Comparison of ENCODE assay signal across 9 cellular contexts in the genomic region with DNA sequence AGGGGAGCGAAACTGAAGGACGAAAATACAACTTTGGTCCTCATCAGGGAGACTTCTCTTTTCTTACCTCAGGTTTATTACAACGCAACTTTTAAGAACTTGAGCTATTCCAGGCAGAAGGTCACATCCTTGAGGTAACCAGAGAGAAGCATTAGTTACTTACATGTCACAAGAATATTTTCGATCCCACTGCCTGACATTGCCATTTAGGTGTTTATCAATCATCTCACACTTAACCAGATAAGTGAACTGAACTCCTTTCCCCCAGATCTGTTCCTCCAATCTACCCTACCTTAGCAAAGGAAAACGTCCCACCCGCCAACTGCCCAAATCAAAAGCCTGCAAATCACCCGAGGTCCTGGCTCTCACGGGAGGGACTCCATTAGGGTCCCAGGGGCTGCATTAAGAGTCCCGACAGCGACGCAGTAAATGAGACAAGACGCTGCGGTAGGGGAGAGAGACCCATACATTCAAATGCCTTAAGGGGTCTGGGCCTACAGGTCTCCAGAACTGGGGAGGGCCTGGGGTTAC. TPM values are rescaled to one million over a fixed set of nuclear protein-coding genes. Genes with fewer than 3 reads are reported as not detected.
DNase-seq lines count a peak whose midpoint lies in the region; ATAC-seq, FAIRE-seq and TF ChIP-seq lines count a peak whose summit lies in the region.
"Had no signal": no experiment of that assay in that cellular context is flagged by ENCODE, and none has a peak within 500 bp of the region (broad histone marks: within the 10 kb centered on the region; RNA-seq: fewer than 3 reads in every experiment).

No MANE protein-coding gene starts in this region.

- TF ChIP-seq EP300 in HepG2 (IDR thresholded peaks at IDR 0.05; ENCODE audit: low read depth in 2 of 2, low read length in 2 of 2) (no peak), HepG2 (CRISPR knock-in tag; IDR thresholded peaks at IDR 0.05; ENCODE audit: borderline replicate concordance) (no peak), tibial nerve (IDR thresholded peaks at IDR 0.05) (no peak)

- no peak for TF ChIP-seq RAD21 in HepG2 (CRISPR knock-in tag; IDR thresholded peaks at IDR 0.05)

- H3K27me3 ChIP-seq in HepG2 (ENCODE audit: control insufficient read depth in 1 of 2, insufficient read depth in 2 of 2, low read length in 2 of 2): no peaks in the 10 kb centered on the region; a peak in 1 of 5 replicates
- H3K27me3 ChIP-seq in tibial nerve: no peaks in the 10 kb centered on the region

- peaks cover 11% of the 10 kb centered on the region for H3K4me1 Mint-ChIP-seq in activated T-cell treated with anti-CD3 and anti-CD28 coated beads, Interleukin-2, amount 50 U/mL, for 72 hours (ENCODE audit: low read depth)
- H3K4me1 Mint-ChIP-seq in activated T-helper 2 cell treated with anti-CD3 and anti-CD28 coated beads, Interferon-gamma antibody, Interleukin-2, Interleukin-4, amounts not matched to agents 10 μg/mL and 5 μg/mL and 100 μg/mL, durations not matched to agents 14 hours and 24 hours and 36 hours (ENCODE audit: low read depth): peaks cover 12% of the 10 kb centered on the region

- WGBS in HepG2 (ENCODE audit: low lambda C conversion rate): 22% methylated on average over 13 of the region's 13 CpGs
- 35 to 39% methylated on average over 13 of the region's 13 CpGs for WGBS in tibial nerve, 2 donors

- no peak overlapping the region for H2AFZ ChIP-seq in HepG2 (ENCODE audit: low read length)

- peak overlapping the region; percentile 81 for H3K9ac ChIP-seq in HepG2 (ENCODE audit: insufficient read depth, low read depth, low read length)

- H3K4me3 ChIP-seq in HepG2 (replicated peaks in 1 of 3; ENCODE audit: insufficient read depth in 1 of 3, low read depth in 2 of 3, low read length in 3 of 3): peak overlapping the region; percentile 79 to 97 (median 87)
- H3K4me3 ChIP-seq in tibial nerve: peak overlapping the region in 3 of 4 donors; percentile 20 to 50 (median 46)

- H3K4me1 ChIP-seq in HepG2 (ENCODE audit: insufficient read depth, low read length) (peaks cover 16% of the 10 kb centered on the region), tibial nerve (peaks cover 0 to 9% (median 0%) of the 10 kb centered on the region in 4 donors)

- peak in 1 of 2 donors; percentile 10 for ATAC-seq in activated T-cell treated with anti-CD3 and anti-CD28 coated beads, Interleukin-2, amount 50 U/mL, for 72 hours (replicated peaks in 1 of 2)
- ATAC-seq in HepG2 (peak; percentile 38), GM18517 (IDR thresholded peaks at IDR 0.05; ENCODE audit: unreplicated experiment) (no peak)

- POLR2A ChIA-PET in HepG2 (lab: Yijun Ruan, JAX): interaction anchor here (1.1 to 1.8 kb wide), 2 partner anchors 12 kb away, joined by 3 to 32 read pairs; a partner anchor contains a TSS

- H3K9me3 ChIP-seq in HepG2 (ENCODE audit: low read length): peaks cover 6% of the 10 kb centered on the region; the same call in 1 of the 2 replicates
- peaks cover 0 to 29% (median 4%) of the 10 kb centered on the region in 4 donors for H3K9me3 ChIP-seq in tibial nerve

- TF ChIP-seq CTCF in HepG2 (CRISPR knock-in tag; IDR thresholded peaks at IDR 0.05): no peak
- no peak for TF ChIP-seq CTCF in tibial nerve (IDR thresholded peaks at IDR 0.05)

- FAIRE-seq in HepG2 (lab: Jason Lieb, UNC): no peak
- FAIRE-seq: G401.6 had no signal

- H3K27me3 Mint-ChIP-seq in activated T-cell treated with anti-CD3 and anti-CD28 coated beads, Interleukin-2, amount 50 U/mL, for 72 hours (ENCODE audit: low read depth): no peaks in the 10 kb centered on the region
- H3K27me3 Mint-ChIP-seq in activated T-helper 2 cell treated with anti-CD3 and anti-CD28 coated beads, Interferon-gamma antibody, Interleukin-2, Interleukin-4, amounts not matched to agents 10 μg/mL and 5 μg/mL and 100 μg/mL, durations not matched to agents 14 hours and 24 hours and 36 hours (ENCODE audit: low read depth): peaks cover 7% of the 10 kb centered on the region

- in situ Hi-C loops in HepG2 (cut with HindIII; ENCODE audit: extremely low pct_ligation_motif_present, low pct_unique_long_range_greater_than_20kb): no loop called here

- peak overlapping the region; percentile 85 to 89 for H3K4me3 Mint-ChIP-seq in activated T-cell treated with anti-CD3 and anti-CD28 coated beads, Interleukin-2, amount 50 U/mL, for 72 hours
- peak overlapping the region; percentile 80 for H3K4me3 Mint-ChIP-seq in activated T-helper 2 cell treated with anti-CD3 and anti-CD28 coated beads, Interferon-gamma antibody, Interleukin-2, Interleukin-4, amounts not matched to agents 10 μg/mL and 5 μg/mL and 100 μg/mL, durations not matched to agents 14 hours and 24 hours and 36 hours (ENCODE audit: low read depth)

- BruUV-seq in HepG2 (replicated peaks; lab: Mats Ljungman, UMichigan): no TSS peak

- H3K4me2 ChIP-seq in HepG2 (ENCODE audit: low read depth, low read length): peak overlapping the region; percentile 80

- H3K27ac ChIP-seq in HepG2 (ENCODE audit: extremely low read length, insufficient read depth, low read length): peak overlapping the region; percentile 44
- no peak overlapping the region for H3K27ac ChIP-seq in tibial nerve

- peaks cover 4 to 14% of the 10 kb centered on the region in 2 donors for H3K36me3 Mint-ChIP-seq in activated T-cell treated with anti-CD3 and anti-CD28 coated beads, Interleukin-2, amount 50 U/mL, for 72 hours (ENCODE audit: insufficient read depth in 2 of 2)
- H3K36me3 Mint-ChIP-seq in activated T-helper 2 cell treated with anti-CD3 and anti-CD28 coated beads, Interferon-gamma antibody, Interleukin-2, Interleukin-4, amounts not matched to agents 10 μg/mL and 5 μg/mL and 100 μg/mL, durations not matched to agents 14 hours and 24 hours and 36 hours (ENCODE audit: low read depth): peaks cover 29% of the 10 kb centered on the region

- peaks cover 0 to 22% of the 10 kb centered on the region in 2 experiments; a peak in 3 of 5 replicates for H3K36me3 ChIP-seq in HepG2 (replicated peaks in 1 of 2; ENCODE audit: control insufficient read depth in 1 of 2, insufficient read depth in 2 of 2, low read length in 2 of 2)
- no peaks in the 10 kb centered on the region for H3K36me3 ChIP-seq in tibial nerve

- peaks cover 8% of the 10 kb centered on the region for H3K79me2 ChIP-seq in HepG2 (ENCODE audit: insufficient read depth, low read length)

- intact Hi-C loops in activated T-helper 2 cell treated with anti-CD3 and anti-CD28 coated beads, Interferon-gamma antibody, Interleukin-2, Interleukin-4, amounts not matched to agents 10 μg/mL and 5 μg/mL and 100 μg/mL, durations not matched to agents 14 hours and 24 hours and 36 hours (cut with micrococcal nuclease): no loop called here
- intact Hi-C loops in HepG2 (cut with micrococcal nuclease; ENCODE audit: unreplicated experiment): no loop called here

- DNase-seq in activated T-cell treated with anti-CD3 and anti-CD28 coated beads, Interleukin-2, amount 50 U/mL, for 72 hours: no peak
- DNase-seq in activated T-cell treated with anti-CD3 and anti-CD28 coated beads, Interleukin-2, amount 50 U/mL, for 48 hours: no peak
- DNase-seq in activated T-helper 2 cell treated with anti-CD3 and anti-CD28 coated beads, Interferon-gamma antibody, Interleukin-2, Interleukin-4, amounts not matched to agents 10 μg/mL and 5 μg/mL and 100 μg/mL, durations not matched to agents 14 hours and 24 hours and 36 hours (ENCODE audit: low spot score): no peak
- DNase-seq in HepG2 (ENCODE audit: low spot score) (no peak), tibial nerve (ENCODE audit: low spot score in 2 of 2) (no peak), retina (no peak)
- DNase-seq in NK-92 treated with Interleukin-12 subunit alpha and Interleukin-12 subunit beta, amount 100 ng/mL, for 24 hours (lab: John Stamatoyannopoulos, UW): no peak

- peaks cover 5% of the 10 kb centered on the region in 2 donors for H3K9me3 Mint-ChIP-seq in activated T-cell treated with anti-CD3 and anti-CD28 coated beads, Interleukin-2, amount 50 U/mL, for 72 hours
- peaks cover 15% of the 10 kb centered on the region for H3K9me3 Mint-ChIP-seq in activated T-helper 2 cell treated with anti-CD3 and anti-CD28 coated beads, Interferon-gamma antibody, Interleukin-2, Interleukin-4, amounts not matched to agents 10 μg/mL and 5 μg/mL and 100 μg/mL, durations not matched to agents 14 hours and 24 hours and 36 hours

- H4K20me1 ChIP-seq in HepG2 (ENCODE audit: insufficient read depth, low read length): no peaks in the 10 kb centered on the region

- CTCF ChIA-PET in HepG2 (lab: Yijun Ruan, JAX; ENCODE audit: low intra/inter-chr PET ratio, low total read pairs): interaction anchor here (0.9 kb wide), 1 partner anchor 44 kb away, joined by 3 read pairs; no protein-coding TSS in a partner anchor

- TF ChIP-seq POLR2A in HepG2 (IDR thresholded peaks at IDR 0.05; ENCODE audit: insufficient read depth in 1 of 2, low read depth in 2 of 2, low read length in 2 of 2): no peak
- no peak for TF ChIP-seq POLR2A in tibial nerve (IDR thresholded peaks at IDR 0.05)

- peak overlapping the region; percentile 44 for H3K27ac Mint-ChIP-seq in activated T-cell treated with anti-CD3 and anti-CD28 coated beads, Interleukin-2, amount 50 U/mL, for 72 hours
- H3K27ac Mint-ChIP-seq in activated T-helper 2 cell treated with anti-CD3 and anti-CD28 coated beads, Interferon-gamma antibody, Interleukin-2, Interleukin-4, amounts not matched to agents 10 μg/mL and 5 μg/mL and 100 μg/mL, durations not matched to agents 14 hours and 24 hours and 36 hours: no peak overlapping the region

RNA-seq across cellular contexts. Expression of a gene that starts 0.7 kb away (rescaled TPM):
- 1 to 10 TPM; 2.9 to 4.5 TPM for total RNA-seq in activated T-cell treated with anti-CD3 and anti-CD28 coated beads, Interleukin-2, amount 50 U/mL, for 72 hours
- total RNA-seq in activated T-helper 2 cell treated with anti-CD3 and anti-CD28 coated beads, Interferon-gamma antibody, Interleukin-2, Interleukin-4, amounts not matched to agents 10 μg/mL and 5 μg/mL and 100 μg/mL, durations not matched to agents 14 hours and 24 hours and 36 hours: 3.6 and 3.7 TPM in 2 replicates
- total RNA-seq in HepG2 (2016; rRNA removed; fragmentation: Illumina TruSeq; extraction: Trizol) (3.7 and 6.1 TPM in 2 replicates), tibial nerve (under 1 TPM in 3 of 4 donors, not detected in 1; under 0.01 to 0.44 (median 0.30) TPM)
- 0.62 and 0.91 TPM in 2 replicates for total RNA-seq in HepG2 (2016; cell fraction: cytosol; rRNA removed; fragmentation: Illumina TruSeq; extraction: Trizol; ENCODE audit: low read depth)
- total RNA-seq in HepG2 (2016; cell fraction: insoluble cytoplasmic fraction; rRNA removed; fragmentation: Illumina TruSeq; extraction: Trizol): 3.8 and 5.6 TPM in 2 replicates
- 4.1 TPM in 2 replicates for total RNA-seq in HepG2 (2016; cell fraction: membrane; rRNA removed; fragmentation: Illumina TruSeq; extraction: Trizol)
- total RNA-seq in HepG2 (2016; cell fraction: nucleus; rRNA removed; fragmentation: Illumina TruSeq; extraction: Trizol): 3.1 and 4.0 TPM in 2 replicates
- 3.3 and 3.9 TPM in 2 replicates for polyA plus RNA-seq in HepG2 (2011; rRNA removed)
- polyA plus RNA-seq in HepG2 (2011; cell fraction: cytosol; rRNA removed): 1.7 and 2.9 TPM in 2 replicates
- 1.5 and 2.3 TPM in 2 replicates for polyA plus RNA-seq in HepG2 (2011; cell fraction: nucleus; rRNA removed)
- polyA plus RNA-seq in HepG2 (2012): 1.9 and 2.0 TPM in 2 replicates
- 0.16 and 0.28 TPM in 2 replicates for polyA plus RNA-seq in HepG2 (2016; cell fraction: cytosol; fragmentation: Illumina TruSeq; extraction: Trizol; ENCODE audit: low read depth)
- 4.7 TPM in 2 replicates for polyA plus RNA-seq in HepG2 (2016; cell fraction: insoluble cytoplasmic fraction; fragmentation: Illumina TruSeq; extraction: Trizol; ENCODE audit: low read depth)
- polyA plus RNA-seq in HepG2 (2016; cell fraction: membrane; fragmentation: Illumina TruSeq; extraction: Trizol; ENCODE audit: low read depth): 1.4 and 1.8 TPM in 2 replicates
- polyA plus RNA-seq in HepG2 (2016; cell fraction: nucleus; fragmentation: Illumina TruSeq; extraction: Trizol; ENCODE audit: insufficient read depth, low read depth): 5.9 and 6.1 TPM in 2 replicates
- 3.0 and 3.6 TPM in 2 replicates for polyA minus RNA-seq in HepG2 (2011; rRNA and poly(A)+ RNA removed; ENCODE audit: low replicate concordance)
- 3.1 and 3.5 TPM in 2 replicates for polyA minus RNA-seq in HepG2 (2011; cell fraction: cytosol; rRNA and poly(A)+ RNA removed)
- 6.4 and 7.5 TPM in 2 replicates for polyA minus RNA-seq in HepG2 (2011; cell fraction: nucleus; rRNA and poly(A)+ RNA removed)

RNA-seq across cellular contexts. Expression of a gene that starts 12.3 kb away (rescaled TPM):
- total RNA-seq in activated T-cell treated with anti-CD3 and anti-CD28 coated beads, Interleukin-2, amount 50 U/mL, for 72 hours: not detected
- total RNA-seq in activated T-helper 2 cell treated with anti-CD3 and anti-CD28 coated beads, Interferon-gamma antibody, Interleukin-2, Interleukin-4, amounts not matched to agents 10 μg/mL and 5 μg/mL and 100 μg/mL, durations not matched to agents 14 hours and 24 hours and 36 hours: not detected in 2 replicates
- total RNA-seq in HepG2 (2016; rRNA removed; fragmentation: Illumina TruSeq; extraction: Trizol) (2.9 and 4.4 TPM in 2 replicates), tibial nerve (under 1 TPM in 2 of 4 donors, not detected in 2; 0.21 to 0.59 TPM)
- 1.8 and 2.0 TPM in 2 replicates for total RNA-seq in HepG2 (2016; cell fraction: cytosol; rRNA removed; fragmentation: Illumina TruSeq; extraction: Trizol; ENCODE audit: low read depth)
- 3.1 and 4.4 TPM in 2 replicates for total RNA-seq in HepG2 (2016; cell fraction: insoluble cytoplasmic fraction; rRNA removed; fragmentation: Illumina TruSeq; extraction: Trizol)
- total RNA-seq in HepG2 (2016; cell fraction: membrane; rRNA removed; fragmentation: Illumina TruSeq; extraction: Trizol): 2.9 and 3.6 TPM in 2 replicates
- 2.5 TPM in 2 replicates for total RNA-seq in HepG2 (2016; cell fraction: nucleus; rRNA removed; fragmentation: Illumina TruSeq; extraction: Trizol)
- 1.1 and 1.4 TPM in 2 replicates for polyA plus RNA-seq in HepG2 (2011; rRNA removed)
- 0.66 and 0.90 TPM in 2 replicates for polyA plus RNA-seq in HepG2 (2011; cell fraction: cytosol; rRNA removed)
- 0.68 and 1.00 TPM in 2 replicates for polyA plus RNA-seq in HepG2 (2011; cell fraction: nucleus; rRNA removed)
- 0.47 and 0.67 TPM in 2 replicates for polyA plus RNA-seq in HepG2 (2012)
- 0.40 and 0.59 TPM in 2 replicates for polyA plus RNA-seq in HepG2 (2016; cell fraction: cytosol; fragmentation: Illumina TruSeq; extraction: Trizol; ENCODE audit: low read depth)
- 2.8 and 3.3 TPM in 2 replicates for polyA plus RNA-seq in HepG2 (2016; cell fraction: insoluble cytoplasmic fraction; fragmentation: Illumina TruSeq; extraction: Trizol; ENCODE audit: low read depth)
- 0.89 and 0.90 TPM in 2 replicates for polyA plus RNA-seq in HepG2 (2016; cell fraction: membrane; fragmentation: Illumina TruSeq; extraction: Trizol; ENCODE audit: low read depth)
- 1.4 and 2.2 TPM in 2 replicates for polyA plus RNA-seq in HepG2 (2016; cell fraction: nucleus; fragmentation: Illumina TruSeq; extraction: Trizol; ENCODE audit: insufficient read depth, low read depth)
- 0.16 and 0.52 TPM in 2 replicates for polyA minus RNA-seq in HepG2 (2011; rRNA and poly(A)+ RNA removed; ENCODE audit: low replicate concordance)
- polyA minus RNA-seq in HepG2 (2011; cell fraction: cytosol; rRNA and poly(A)+ RNA removed): 0.88 and 1.2 TPM in 2 replicates
- polyA minus RNA-seq in HepG2 (2011; cell fraction: nucleus; rRNA and poly(A)+ RNA removed): 2.7 and 3.7 TPM in 2 replicates

RNA-seq across cellular contexts. Expression of a gene that starts 51.3 kb away (rescaled TPM):
- under 1 TPM; 0.14 to 0.41 TPM for total RNA-seq in activated T-cell treated with anti-CD3 and anti-CD28 coated beads, Interleukin-2, amount 50 U/mL, for 72 hours
- total RNA-seq in activated T-helper 2 cell treated with anti-CD3 and anti-CD28 coated beads, Interferon-gamma antibody, Interleukin-2, Interleukin-4, amounts not matched to agents 10 μg/mL and 5 μg/mL and 100 μg/mL, durations not matched to agents 14 hours and 24 hours and 36 hours: not detected in 2 replicates
- total RNA-seq in HepG2 (2016; rRNA removed; fragmentation: Illumina TruSeq; extraction: Trizol) (0.11 and 0.45 TPM in 2 replicates), tibial nerve (not detected)
- total RNA-seq in HepG2 (2016; cell fraction: cytosol; rRNA removed; fragmentation: Illumina TruSeq; extraction: Trizol; ENCODE audit: low read depth): not detected in 2 replicates
- 0.35 and 0.39 TPM in 2 replicates for total RNA-seq in HepG2 (2016; cell fraction: insoluble cytoplasmic fraction; rRNA removed; fragmentation: Illumina TruSeq; extraction: Trizol)
- 0.10 TPM in 1 of 2 replicates, not detected in the other for total RNA-seq in HepG2 (2016; cell fraction: membrane; rRNA removed; fragmentation: Illumina TruSeq; extraction: Trizol)
- total RNA-seq in HepG2 (2016; cell fraction: nucleus; rRNA removed; fragmentation: Illumina TruSeq; extraction: Trizol): 0.22 and 0.34 TPM in 2 replicates
- 0.83 and 1.1 TPM in 2 replicates for polyA plus RNA-seq in HepG2 (2011; rRNA removed)
- 0.98 and 1.2 TPM in 2 replicates for polyA plus RNA-seq in HepG2 (2011; cell fraction: cytosol; rRNA removed)
- polyA plus RNA-seq in HepG2 (2011; cell fraction: nucleus; rRNA removed): 1.8 and 2.4 TPM in 2 replicates
- polyA plus RNA-seq in HepG2 (2012): 0.57 and 0.99 TPM in 2 replicates
- polyA plus RNA-seq in HepG2 (2016; cell fraction: cytosol; fragmentation: Illumina TruSeq; extraction: Trizol; ENCODE audit: low read depth): 0.09 TPM in 1 of 2 replicates, not detected in the other
- polyA plus RNA-seq in HepG2 (2016; cell fraction: insoluble cytoplasmic fraction; fragmentation: Illumina TruSeq; extraction: Trizol; ENCODE audit: low read depth): 0.32 and 0.41 TPM in 2 replicates
- 0.07 TPM in 1 of 2 replicates, not detected in the other for polyA plus RNA-seq in HepG2 (2016; cell fraction: membrane; fragmentation: Illumina TruSeq; extraction: Trizol; ENCODE audit: low read depth)
- 0.37 and 0.60 TPM in 2 replicates for polyA plus RNA-seq in HepG2 (2016; cell fraction: nucleus; fragmentation: Illumina TruSeq; extraction: Trizol; ENCODE audit: insufficient read depth, low read depth)
- 5.8 and 37.0 TPM in 2 replicates for polyA minus RNA-seq in HepG2 (2011; rRNA and poly(A)+ RNA removed; ENCODE audit: low replicate concordance)
- 0.79 TPM in 2 replicates for polyA minus RNA-seq in HepG2 (2011; cell fraction: cytosol; rRNA and poly(A)+ RNA removed)
- polyA minus RNA-seq in HepG2 (2011; cell fraction: nucleus; rRNA and poly(A)+ RNA removed): 0.13 TPM in 1 of 2 replicates, not detected in the other
